8 cellular contexts compared by ENCODE assay signal in the genomic region with DNA sequence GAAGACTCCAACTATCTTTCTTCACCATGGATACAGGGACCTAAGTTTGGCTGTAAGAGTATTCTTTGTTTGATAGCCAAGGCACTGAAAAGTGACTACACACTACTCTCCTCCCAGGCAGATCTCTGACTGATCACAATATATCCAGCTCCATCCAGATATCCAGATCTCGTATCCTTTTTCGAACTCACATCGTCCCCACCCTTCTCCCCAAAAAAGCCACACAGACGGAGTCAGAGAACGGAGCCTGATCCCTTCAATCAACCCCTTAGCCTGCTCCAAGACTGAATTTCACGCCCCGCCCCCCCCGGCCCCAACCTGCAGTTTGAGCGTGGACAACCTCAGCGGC. TPM values are rescaled to one million over a fixed set of nuclear protein-coding genes. Genes with fewer than 3 reads are reported as not detected.
DNase-seq lines count a peak whose midpoint lies in the region; ATAC-seq and TF ChIP-seq lines count a peak whose summit lies in the region.

No MANE protein-coding gene starts in this region.

- CTCF ChIA-PET in activated CD4-positive, alpha-beta T cell treated with anti-CD3 and anti-CD28 coated beads for 36 hours (lab: Charles Lee), result interaction anchor here (0.7 to 1.2 kb wide), 2 partner anchors 72 to 492 kb away, joined by 3 to 4 read pairs; no protein-coding TSS in a partner anchor

- peak overlapping the region; percentile 91 for H3K9ac ChIP-seq in skeletal muscle satellite cell (ENCODE audit: low read depth, low read length)

- POLR2A ChIA-PET in activated CD4-positive, alpha-beta T cell treated with anti-CD3 and anti-CD28 coated beads for 36 hours (lab: Charles Lee), result interaction anchor here (0.8 kb wide), 1 partner anchor 104 kb away, joined by 3 read pairs; no protein-coding TSS in a partner anchor

- no peaks in the 10 kb centered on the region for H3K36me3 ChIP-seq in skeletal muscle satellite cell (ENCODE audit: insufficient read depth, low read length)

- H3K27ac Mint-ChIP-seq in activated CD4-positive, alpha-beta T cell treated with anti-CD3 and anti-CD28 coated beads for 36 hours, result peak overlapping the region; percentile 90

- H3K4me3 ChIP-seq in WI38 (ENCODE audit: low read depth, low read length) (peak overlapping the region; percentile 77), right cardiac atrium (ENCODE audit: low read length) (peak overlapping the region; percentile 84), skeletal muscle satellite cell (ENCODE audit: low read length) (peak overlapping the region; percentile 99)

- peak; percentile 8 for ATAC-seq in activated CD4-positive, alpha-beta T cell treated with anti-CD3 and anti-CD28 coated beads for 36 hours
- peak in 1 of 2 donors; percentile 15 for ATAC-seq in right cardiac atrium

- peak overlapping the region; percentile 91 for H3K4me2 ChIP-seq in skeletal muscle satellite cell (ENCODE audit: low read length)

- no peak overlapping the region for H3K27ac ChIP-seq in right cardiac atrium (ENCODE audit: low read length)

- H3K27me3 Mint-ChIP-seq in activated CD4-positive, alpha-beta T cell treated with anti-CD3 and anti-CD28 coated beads for 36 hours, result no peaks in the 10 kb centered on the region

- H3K4me1 ChIP-seq in right cardiac atrium (ENCODE audit: control insufficient read depth, insufficient read depth, low read length) (no peaks in the 10 kb centered on the region), skeletal muscle satellite cell (ENCODE audit: control insufficient read depth, insufficient read depth, low read length) (peaks cover 12% of the 10 kb centered on the region)

- H3K4me3 Mint-ChIP-seq in activated CD4-positive, alpha-beta T cell treated with anti-CD3 and anti-CD28 coated beads for 36 hours, result peak overlapping the region; percentile 98

- no peak for DNase-seq in activated CD4-positive, alpha-beta T cell treated with anti-CD3 and anti-CD28 coated beads for 36 hours
- no peak for DNase-seq in activated CD4-positive, alpha-beta T cell treated with anti-CD3 and anti-CD28 coated beads for 1 hour
- DNase-seq in right cardiac atrium (no peak), NCI-H187 (lab: John Stamatoyannopoulos, UW) (no peak), H4 (ENCODE audit: low spot score) (no peak), NCI-H748 treated with DMSO at 0.1 percent for 48 hours (lab: John Stamatoyannopoulos, UW) (no peak)

- H3K9me3 ChIP-seq in right cardiac atrium (ENCODE audit: control insufficient read depth, low read length), result no peaks in the 10 kb centered on the region
- no peaks in the 10 kb centered on the region for H3K9me3 ChIP-seq in skeletal muscle satellite cell (replicated peaks; ENCODE audit: low read length)

- TF ChIP-seq CTCF in WI38 (IDR thresholded peaks at IDR 0.05; ENCODE audit: low read depth, low read length), result no peak

- under 1% methylated on average over 10 of the region's 10 CpGs for WGBS in right cardiac atrium

- peaks cover 9% of the 10 kb centered on the region for H3K9me3 Mint-ChIP-seq in activated CD4-positive, alpha-beta T cell treated with anti-CD3 and anti-CD28 coated beads for 36 hours (ENCODE audit: low read depth)

- peaks cover 18% of the 10 kb centered on the region for H3K4me1 Mint-ChIP-seq in activated CD4-positive, alpha-beta T cell treated with anti-CD3 and anti-CD28 coated beads for 36 hours

- H3K27me3 ChIP-seq in right cardiac atrium (ENCODE audit: control insufficient read depth, insufficient read depth) (no peaks in the 10 kb centered on the region), skeletal muscle satellite cell (ENCODE audit: control insufficient read depth, insufficient read depth, low read length) (no peaks in the 10 kb centered on the region)

- H3K36me3 Mint-ChIP-seq in activated CD4-positive, alpha-beta T cell treated with anti-CD3 and anti-CD28 coated beads for 36 hours (ENCODE audit: low read depth), result peaks cover 12% of the 10 kb centered on the region

- intact Hi-C loops in activated CD4-positive, alpha-beta T cell treated with anti-CD3 and anti-CD28 coated beads for 36 hours (cut with DNase I, micrococcal nuclease), result loop anchor here in 1 of 2 experiments (1.0 to 2.0 kb wide), 2 partner anchors 97 to 498 kb away; a partner anchor contains a TSS
- intact Hi-C loops in right cardiac atrium (cut with DNase I), result no loop called here

RNA-seq across cellular contexts. Expression of a gene that starts 0.5 kb away (rescaled TPM):
- total RNA-seq in activated CD4-positive, alpha-beta T cell treated with anti-CD3 and anti-CD28 coated beads for 36 hours, result 10 to 100 TPM; 14.0 to 20.3 TPM
- total RNA-seq in right cardiac atrium, result 10 to 100 TPM in 1 of 4 donors, 1 to 10 TPM in 3; 8.5 to 10.9 (median 8.8) TPM
- polyA plus RNA-seq in right cardiac atrium, result 6.0 TPM
- total RNA-seq in skeletal muscle satellite cell (2012; rRNA removed), result 17.5 and 23.6 TPM in 2 replicates
- total RNA-seq in H4 (2014; rRNA removed; shearing (Covaris generic)), result 6.7 and 14.3 TPM in 2 replicates

RNA-seq across cellular contexts. Expression of a gene that starts 0.6 kb away (rescaled TPM):
- total RNA-seq in activated CD4-positive, alpha-beta T cell treated with anti-CD3 and anti-CD28 coated beads for 36 hours, result 1 to 10 TPM; 6.6 to 7.9 TPM
- total RNA-seq in right cardiac atrium, result 10 to 100 TPM; 18.5 to 22.6 (median 19.6) TPM
- polyA plus RNA-seq in right cardiac atrium, result 50.5 TPM
- 18.8 and 24.0 TPM in 2 replicates for total RNA-seq in skeletal muscle satellite cell (2012; rRNA removed)
- total RNA-seq in H4 (2014; rRNA removed; shearing (Covaris generic)), result 37.9 and 48.7 TPM in 2 replicates

RNA-seq across cellular contexts. Expression of a gene that starts 14.5 kb away (rescaled TPM):
- under 1 TPM; 0.09 to 0.39 TPM for total RNA-seq in activated CD4-positive, alpha-beta T cell treated with anti-CD3 and anti-CD28 coated beads for 36 hours
- 1 to 10 TPM in 1 of 4 donors, under 1 TPM in 3; 0.31 to 1.5 (median 0.55) TPM for total RNA-seq in right cardiac atrium
- polyA plus RNA-seq in right cardiac atrium, result 0.29 TPM
- 0.22 and 0.51 TPM in 2 replicates for total RNA-seq in skeletal muscle satellite cell (2012; rRNA removed)
- total RNA-seq in H4 (2014; rRNA removed; shearing (Covaris generic)), result not detected in 2 replicates
